1 cellular context compared by ENCODE assay signal in genomic region chr2:223947711-223948205, GRCh38.
TF ChIP-seq lines count a peak whose summit lies in the region.

No MANE protein-coding gene starts in this region.

TF ChIP-seq in HCT116, 20 proteins besides CTCF, POLR2A, EP300 and RAD21:
- no peak for TF ChIP-seq REST (IDR thresholded peaks at IDR 0.05; ENCODE audit: low read depth)
- TF ChIP-seq SP1 (IDR thresholded peaks at IDR 0.05; ENCODE audit: low read depth), result no peak
- TF ChIP-seq ATF3 (IDR thresholded peaks at IDR 0.05), result no peak
- TF ChIP-seq, protein P1, sequence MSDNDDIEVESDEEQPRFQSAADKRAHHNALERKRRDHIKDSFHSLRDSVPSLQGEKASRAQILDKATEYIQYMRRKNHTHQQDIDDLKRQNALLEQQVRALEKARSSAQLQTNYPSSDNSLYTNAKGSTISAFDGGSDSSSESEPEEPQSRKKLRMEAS (IDR thresholded peaks at IDR 0.05), result no peak
- no peak for TF ChIP-seq TCF7L2 (IDR thresholded peaks at IDR 0.05; ENCODE audit: borderline replicate concordance, extremely low read depth, insufficient read depth, insufficient read length)
- TF ChIP-seq, protein P2, sequence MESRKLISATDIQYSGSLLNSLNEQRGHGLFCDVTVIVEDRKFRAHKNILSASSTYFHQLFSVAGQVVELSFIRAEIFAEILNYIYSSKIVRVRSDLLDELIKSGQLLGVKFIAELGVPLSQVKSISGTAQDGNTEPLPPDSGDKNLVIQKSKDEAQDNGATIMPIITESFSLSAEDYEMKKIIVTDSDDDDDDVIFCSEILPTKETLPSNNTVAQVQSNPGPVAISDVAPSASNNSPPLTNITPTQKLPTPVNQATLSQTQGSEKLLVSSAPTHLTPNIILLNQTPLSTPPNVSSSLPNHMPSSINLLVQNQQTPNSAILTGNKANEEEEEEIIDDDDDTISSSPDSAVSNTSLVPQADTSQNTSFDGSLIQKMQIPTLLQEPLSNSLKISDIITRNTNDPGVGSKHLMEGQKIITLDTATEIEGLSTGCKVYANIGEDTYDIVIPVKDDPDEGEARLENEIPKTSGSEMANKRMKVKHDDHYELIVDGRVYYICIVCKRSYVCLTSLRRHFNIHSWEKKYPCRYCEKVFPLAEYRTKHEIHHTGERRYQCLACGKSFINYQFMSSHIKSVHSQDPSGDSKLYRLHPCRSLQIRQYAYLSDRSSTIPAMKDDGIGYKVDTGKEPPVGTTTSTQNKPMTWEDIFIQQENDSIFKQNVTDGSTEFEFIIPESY (IDR thresholded peaks at IDR 0.05; ENCODE audit: extremely low read depth, insufficient replicate concordance, low read length), result no peak
- TF ChIP-seq ELF1 (IDR thresholded peaks at IDR 0.05; ENCODE audit: borderline replicate concordance, low read depth), result no peak
- TF ChIP-seq SRF (IDR thresholded peaks at IDR 0.05; ENCODE audit: low read depth), result no peak
- TF ChIP-seq ZNF274 (IDR thresholded peaks at IDR 0.05; ENCODE audit: low read depth, low read length), result no peak
- TF ChIP-seq SIN3A (IDR thresholded peaks at IDR 0.05; ENCODE audit: low read depth), result no peak
- no peak for TF ChIP-seq YY1 (IDR thresholded peaks at IDR 0.05; ENCODE audit: extremely low read depth, insufficient replicate concordance, low read depth, low read length)
- TF ChIP-seq ZFX (IDR thresholded peaks at IDR 0.05), result no peak
- TF ChIP-seq EGR1 (IDR thresholded peaks at IDR 0.05; ENCODE audit: low read depth), result no peak
- no peak for TF ChIP-seq FOSL1 (IDR thresholded peaks at IDR 0.05; ENCODE audit: low read depth)
- no peak for TF ChIP-seq EZH2 (IDR thresholded peaks at IDR 0.05)
- TF ChIP-seq POLR2AphosphoS5 (IDR thresholded peaks at IDR 0.05; ENCODE audit: low read depth, low read length), result no peak
- no peak for TF ChIP-seq CBX3 (IDR thresholded peaks at IDR 0.05; ENCODE audit: low read depth)
TF ChIP-seq in HCT116: peak in this region for 0.
